1 cellular context compared by ENCODE assay signal in genomic region chr14:24307156-24307574, GRCh38.
TF ChIP-seq lines count a peak whose summit lies in the region.

No MANE protein-coding gene starts in this region.

TF ChIP-seq in WTC11, 78 proteins besides CTCF, POLR2A, EP300 and RAD21 (continued from another document):
- TF ChIP-seq, protein P1, sequence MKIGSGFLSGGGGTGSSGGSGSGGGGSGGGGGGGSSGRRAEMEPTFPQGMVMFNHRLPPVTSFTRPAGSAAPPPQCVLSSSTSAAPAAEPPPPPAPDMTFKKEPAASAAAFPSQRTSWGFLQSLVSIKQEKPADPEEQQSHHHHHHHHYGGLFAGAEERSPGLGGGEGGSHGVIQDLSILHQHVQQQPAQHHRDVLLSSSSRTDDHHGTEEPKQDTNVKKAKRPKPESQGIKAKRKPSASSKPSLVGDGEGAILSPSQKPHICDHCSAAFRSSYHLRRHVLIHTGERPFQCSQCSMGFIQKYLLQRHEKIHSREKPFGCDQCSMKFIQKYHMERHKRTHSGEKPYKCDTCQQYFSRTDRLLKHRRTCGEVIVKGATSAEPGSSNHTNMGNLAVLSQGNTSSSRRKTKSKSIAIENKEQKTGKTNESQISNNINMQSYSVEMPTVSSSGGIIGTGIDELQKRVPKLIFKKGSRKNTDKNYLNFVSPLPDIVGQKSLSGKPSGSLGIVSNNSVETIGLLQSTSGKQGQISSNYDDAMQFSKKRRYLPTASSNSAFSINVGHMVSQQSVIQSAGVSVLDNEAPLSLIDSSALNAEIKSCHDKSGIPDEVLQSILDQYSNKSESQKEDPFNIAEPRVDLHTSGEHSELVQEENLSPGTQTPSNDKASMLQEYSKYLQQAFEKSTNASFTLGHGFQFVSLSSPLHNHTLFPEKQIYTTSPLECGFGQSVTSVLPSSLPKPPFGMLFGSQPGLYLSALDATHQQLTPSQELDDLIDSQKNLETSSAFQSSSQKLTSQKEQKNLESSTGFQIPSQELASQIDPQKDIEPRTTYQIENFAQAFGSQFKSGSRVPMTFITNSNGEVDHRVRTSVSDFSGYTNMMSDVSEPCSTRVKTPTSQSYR (CRISPR knock-in tag; IDR thresholded peaks at IDR 0.05): no peak
- no peak for TF ChIP-seq USF2 (CRISPR knock-in tag; IDR thresholded peaks at IDR 0.05)
- TF ChIP-seq CREB1 (CRISPR knock-in tag; IDR thresholded peaks at IDR 0.05): no peak
